Comparison of ENCODE assay signal across 1 cellular context in the genomic region with DNA sequence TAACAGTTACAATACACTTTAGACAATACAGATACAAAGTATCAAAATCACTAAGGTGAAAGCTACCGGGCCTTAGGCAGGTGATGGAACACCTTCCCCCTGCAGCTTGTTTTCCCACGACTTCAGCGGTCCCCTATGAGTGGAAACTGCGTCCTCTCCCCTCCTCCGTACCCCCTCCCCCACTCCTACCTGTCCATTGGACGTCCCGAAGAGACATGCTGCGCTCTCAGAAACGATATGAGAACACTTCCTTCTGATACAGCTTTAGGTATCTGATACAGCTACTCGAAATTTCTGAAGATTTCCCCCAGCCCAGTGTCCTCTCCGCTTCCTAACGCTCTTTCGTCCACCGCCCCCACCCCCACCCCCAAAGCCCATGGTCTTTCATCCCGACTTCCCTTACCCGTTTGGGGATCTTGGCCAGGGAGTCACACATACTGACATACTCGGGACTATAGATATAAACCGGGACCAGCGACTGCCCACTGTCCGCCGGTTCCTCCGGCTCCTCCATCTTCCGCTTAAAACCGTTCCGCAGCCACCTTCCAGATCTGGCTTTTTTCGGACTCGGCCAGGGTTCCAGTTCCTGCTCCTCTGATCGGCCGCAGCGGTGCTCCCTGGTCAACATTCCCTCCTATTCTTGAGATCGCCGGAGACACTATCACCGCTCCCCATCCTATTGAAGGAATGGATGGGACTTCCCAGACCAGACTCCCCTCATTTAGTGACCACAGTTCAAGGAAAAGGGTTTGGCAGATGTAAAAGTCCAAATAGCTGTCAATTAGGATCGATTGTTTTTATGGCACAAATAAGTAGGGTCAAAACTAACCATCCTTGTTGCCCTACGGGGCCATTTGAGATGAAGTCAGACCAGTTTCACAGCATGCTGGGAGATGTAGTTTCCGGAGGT.
TF ChIP-seq lines count a peak whose summit lies in the region.

A gene (minus strand): TSS at position 596 of the 910 bp plus-strand sequence. CDS start 82 bp downstream, at position 514.

TF ChIP-seq in HepG2, 621 proteins besides CTCF, POLR2A, EP300 and RAD21 (continued from another document and continues in another):
- TF ChIP-seq, protein P1, sequence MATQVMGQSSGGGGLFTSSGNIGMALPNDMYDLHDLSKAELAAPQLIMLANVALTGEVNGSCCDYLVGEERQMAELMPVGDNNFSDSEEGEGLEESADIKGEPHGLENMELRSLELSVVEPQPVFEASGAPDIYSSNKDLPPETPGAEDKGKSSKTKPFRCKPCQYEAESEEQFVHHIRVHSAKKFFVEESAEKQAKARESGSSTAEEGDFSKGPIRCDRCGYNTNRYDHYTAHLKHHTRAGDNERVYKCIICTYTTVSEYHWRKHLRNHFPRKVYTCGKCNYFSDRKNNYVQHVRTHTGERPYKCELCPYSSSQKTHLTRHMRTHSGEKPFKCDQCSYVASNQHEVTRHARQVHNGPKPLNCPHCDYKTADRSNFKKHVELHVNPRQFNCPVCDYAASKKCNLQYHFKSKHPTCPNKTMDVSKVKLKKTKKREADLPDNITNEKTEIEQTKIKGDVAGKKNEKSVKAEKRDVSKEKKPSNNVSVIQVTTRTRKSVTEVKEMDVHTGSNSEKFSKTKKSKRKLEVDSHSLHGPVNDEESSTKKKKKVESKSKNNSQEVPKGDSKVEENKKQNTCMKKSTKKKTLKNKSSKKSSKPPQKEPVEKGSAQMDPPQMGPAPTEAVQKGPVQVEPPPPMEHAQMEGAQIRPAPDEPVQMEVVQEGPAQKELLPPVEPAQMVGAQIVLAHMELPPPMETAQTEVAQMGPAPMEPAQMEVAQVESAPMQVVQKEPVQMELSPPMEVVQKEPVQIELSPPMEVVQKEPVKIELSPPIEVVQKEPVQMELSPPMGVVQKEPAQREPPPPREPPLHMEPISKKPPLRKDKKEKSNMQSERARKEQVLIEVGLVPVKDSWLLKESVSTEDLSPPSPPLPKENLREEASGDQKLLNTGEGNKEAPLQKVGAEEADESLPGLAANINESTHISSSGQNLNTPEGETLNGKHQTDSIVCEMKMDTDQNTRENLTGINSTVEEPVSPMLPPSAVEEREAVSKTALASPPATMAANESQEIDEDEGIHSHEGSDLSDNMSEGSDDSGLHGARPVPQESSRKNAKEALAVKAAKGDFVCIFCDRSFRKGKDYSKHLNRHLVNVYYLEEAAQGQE (IDR thresholded peaks at IDR 0.05; ENCODE audit: borderline replicate concordance in 1 of 2, low read depth in 1 of 2, low read length in 2 of 2): no peak
- no peak; the same call in 1 of the 2 replicates for TF ChIP-seq ZNF124 (CRISPR knock-in tag; IDR thresholded peaks at IDR 0.05)
- TF ChIP-seq CEBPB (IDR thresholded peaks at IDR 0.05; ENCODE audit: borderline replicate concordance, low read depth, low read length): no peak
- no peak for TF ChIP-seq ZKSCAN5 (CRISPR knock-in tag; IDR thresholded peaks at IDR 0.05)
- TF ChIP-seq, protein P2, sequence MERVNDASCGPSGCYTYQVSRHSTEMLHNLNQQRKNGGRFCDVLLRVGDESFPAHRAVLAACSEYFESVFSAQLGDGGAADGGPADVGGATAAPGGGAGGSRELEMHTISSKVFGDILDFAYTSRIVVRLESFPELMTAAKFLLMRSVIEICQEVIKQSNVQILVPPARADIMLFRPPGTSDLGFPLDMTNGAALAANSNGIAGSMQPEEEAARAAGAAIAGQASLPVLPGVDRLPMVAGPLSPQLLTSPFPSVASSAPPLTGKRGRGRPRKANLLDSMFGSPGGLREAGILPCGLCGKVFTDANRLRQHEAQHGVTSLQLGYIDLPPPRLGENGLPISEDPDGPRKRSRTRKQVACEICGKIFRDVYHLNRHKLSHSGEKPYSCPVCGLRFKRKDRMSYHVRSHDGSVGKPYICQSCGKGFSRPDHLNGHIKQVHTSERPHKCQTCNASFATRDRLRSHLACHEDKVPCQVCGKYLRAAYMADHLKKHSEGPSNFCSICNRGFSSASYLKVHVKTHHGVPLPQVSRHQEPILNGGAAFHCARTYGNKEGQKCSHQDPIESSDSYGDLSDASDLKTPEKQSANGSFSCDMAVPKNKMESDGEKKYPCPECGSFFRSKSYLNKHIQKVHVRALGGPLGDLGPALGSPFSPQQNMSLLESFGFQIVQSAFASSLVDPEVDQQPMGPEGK (CRISPR knock-in tag; IDR thresholded peaks at IDR 0.05): no peak
- peak; percentile 45 for TF ChIP-seq SUZ12 (IDR thresholded peaks at IDR 0.05; ENCODE audit: low read depth, low read length)
- TF ChIP-seq SP2 (CRISPR knock-in tag; IDR thresholded peaks at IDR 0.05): no peak
- no peak for TF ChIP-seq MTA1 (CRISPR knock-in tag; IDR thresholded peaks at IDR 0.05; ENCODE audit: borderline replicate concordance)
- peak; percentile 78 for TF ChIP-seq ZNF263 (CRISPR knock-in tag; IDR thresholded peaks at IDR 0.05)
- peak; percentile 70 for TF ChIP-seq ELF1 (CRISPR knock-in tag; IDR thresholded peaks at IDR 0.05)
- TF ChIP-seq TCF12 (IDR thresholded peaks at IDR 0.05): no peak
- TF ChIP-seq TCF12 (CRISPR knock-in tag; IDR thresholded peaks at IDR 0.05): no peak
- TF ChIP-seq, protein P3, sequence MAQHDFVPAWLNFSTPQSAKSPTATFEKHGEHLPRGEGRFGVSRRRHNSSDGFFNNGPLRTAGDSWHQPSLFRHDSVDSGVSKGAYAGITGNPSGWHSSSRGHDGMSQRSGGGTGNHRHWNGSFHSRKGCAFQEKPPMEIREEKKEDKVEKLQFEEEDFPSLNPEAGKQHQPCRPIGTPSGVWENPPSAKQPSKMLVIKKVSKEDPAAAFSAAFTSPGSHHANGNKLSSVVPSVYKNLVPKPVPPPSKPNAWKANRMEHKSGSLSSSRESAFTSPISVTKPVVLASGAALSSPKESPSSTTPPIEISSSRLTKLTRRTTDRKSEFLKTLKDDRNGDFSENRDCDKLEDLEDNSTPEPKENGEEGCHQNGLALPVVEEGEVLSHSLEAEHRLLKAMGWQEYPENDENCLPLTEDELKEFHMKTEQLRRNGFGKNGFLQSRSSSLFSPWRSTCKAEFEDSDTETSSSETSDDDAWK (CRISPR knock-in tag; IDR thresholded peaks at IDR 0.05): no peak
- peak; percentile 98 for TF ChIP-seq THAP11 (CRISPR knock-in tag; IDR thresholded peaks at IDR 0.05)
- no peak for TF ChIP-seq ARID2 (CRISPR knock-in tag; IDR thresholded peaks at IDR 0.05; ENCODE audit: borderline replicate concordance)
- TF ChIP-seq MIXL1 (CRISPR knock-in tag; IDR thresholded peaks at IDR 0.05): no peak
- no peak for TF ChIP-seq ZNF326 (CRISPR knock-in tag; IDR thresholded peaks at IDR 0.05; ENCODE audit: borderline replicate concordance)
- TF ChIP-seq ZNF431 (CRISPR knock-in tag; IDR thresholded peaks at IDR 0.05; ENCODE audit: borderline replicate concordance, low read depth): no peak
- no peak for TF ChIP-seq NFE2 (CRISPR knock-in tag; IDR thresholded peaks at IDR 0.05)
- no peak for TF ChIP-seq HDAC6 (IDR thresholded peaks at IDR 0.05; ENCODE audit: low read depth, low read length)
- TF ChIP-seq, protein P4, sequence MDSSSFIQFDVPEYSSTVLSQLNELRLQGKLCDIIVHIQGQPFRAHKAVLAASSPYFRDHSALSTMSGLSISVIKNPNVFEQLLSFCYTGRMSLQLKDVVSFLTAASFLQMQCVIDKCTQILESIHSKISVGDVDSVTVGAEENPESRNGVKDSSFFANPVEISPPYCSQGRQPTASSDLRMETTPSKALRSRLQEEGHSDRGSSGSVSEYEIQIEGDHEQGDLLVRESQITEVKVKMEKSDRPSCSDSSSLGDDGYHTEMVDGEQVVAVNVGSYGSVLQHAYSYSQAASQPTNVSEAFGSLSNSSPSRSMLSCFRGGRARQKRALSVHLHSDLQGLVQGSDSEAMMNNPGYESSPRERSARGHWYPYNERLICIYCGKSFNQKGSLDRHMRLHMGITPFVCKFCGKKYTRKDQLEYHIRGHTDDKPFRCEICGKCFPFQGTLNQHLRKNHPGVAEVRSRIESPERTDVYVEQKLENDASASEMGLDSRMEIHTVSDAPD (CRISPR knock-in tag; IDR thresholded peaks at IDR 0.05): no peak
- TF ChIP-seq RBM22 (optimal IDR thresholded peaks at IDR 0.05; ENCODE audit: low read length): no peak
- TF ChIP-seq, protein P5, sequence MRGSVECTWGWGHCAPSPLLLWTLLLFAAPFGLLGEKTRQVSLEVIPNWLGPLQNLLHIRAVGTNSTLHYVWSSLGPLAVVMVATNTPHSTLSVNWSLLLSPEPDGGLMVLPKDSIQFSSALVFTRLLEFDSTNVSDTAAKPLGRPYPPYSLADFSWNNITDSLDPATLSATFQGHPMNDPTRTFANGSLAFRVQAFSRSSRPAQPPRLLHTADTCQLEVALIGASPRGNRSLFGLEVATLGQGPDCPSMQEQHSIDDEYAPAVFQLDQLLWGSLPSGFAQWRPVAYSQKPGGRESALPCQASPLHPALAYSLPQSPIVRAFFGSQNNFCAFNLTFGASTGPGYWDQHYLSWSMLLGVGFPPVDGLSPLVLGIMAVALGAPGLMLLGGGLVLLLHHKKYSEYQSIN (CRISPR knock-in tag; IDR thresholded peaks at IDR 0.05; ENCODE audit: borderline replicate concordance): no peak
- TF ChIP-seq, protein P6, sequence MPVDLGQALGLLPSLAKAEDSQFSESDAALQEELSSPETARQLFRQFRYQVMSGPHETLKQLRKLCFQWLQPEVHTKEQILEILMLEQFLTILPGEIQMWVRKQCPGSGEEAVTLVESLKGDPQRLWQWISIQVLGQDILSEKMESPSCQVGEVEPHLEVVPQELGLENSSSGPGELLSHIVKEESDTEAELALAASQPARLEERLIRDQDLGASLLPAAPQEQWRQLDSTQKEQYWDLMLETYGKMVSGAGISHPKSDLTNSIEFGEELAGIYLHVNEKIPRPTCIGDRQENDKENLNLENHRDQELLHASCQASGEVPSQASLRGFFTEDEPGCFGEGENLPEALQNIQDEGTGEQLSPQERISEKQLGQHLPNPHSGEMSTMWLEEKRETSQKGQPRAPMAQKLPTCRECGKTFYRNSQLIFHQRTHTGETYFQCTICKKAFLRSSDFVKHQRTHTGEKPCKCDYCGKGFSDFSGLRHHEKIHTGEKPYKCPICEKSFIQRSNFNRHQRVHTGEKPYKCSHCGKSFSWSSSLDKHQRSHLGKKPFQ (CRISPR knock-in tag; IDR thresholded peaks at IDR 0.05; ENCODE audit: insufficient replicate concordance): no peak
- no peak for TF ChIP-seq HNRNPUL1 (IDR thresholded peaks at IDR 0.05; ENCODE audit: low read depth, low read length)
- TF ChIP-seq, protein P7, sequence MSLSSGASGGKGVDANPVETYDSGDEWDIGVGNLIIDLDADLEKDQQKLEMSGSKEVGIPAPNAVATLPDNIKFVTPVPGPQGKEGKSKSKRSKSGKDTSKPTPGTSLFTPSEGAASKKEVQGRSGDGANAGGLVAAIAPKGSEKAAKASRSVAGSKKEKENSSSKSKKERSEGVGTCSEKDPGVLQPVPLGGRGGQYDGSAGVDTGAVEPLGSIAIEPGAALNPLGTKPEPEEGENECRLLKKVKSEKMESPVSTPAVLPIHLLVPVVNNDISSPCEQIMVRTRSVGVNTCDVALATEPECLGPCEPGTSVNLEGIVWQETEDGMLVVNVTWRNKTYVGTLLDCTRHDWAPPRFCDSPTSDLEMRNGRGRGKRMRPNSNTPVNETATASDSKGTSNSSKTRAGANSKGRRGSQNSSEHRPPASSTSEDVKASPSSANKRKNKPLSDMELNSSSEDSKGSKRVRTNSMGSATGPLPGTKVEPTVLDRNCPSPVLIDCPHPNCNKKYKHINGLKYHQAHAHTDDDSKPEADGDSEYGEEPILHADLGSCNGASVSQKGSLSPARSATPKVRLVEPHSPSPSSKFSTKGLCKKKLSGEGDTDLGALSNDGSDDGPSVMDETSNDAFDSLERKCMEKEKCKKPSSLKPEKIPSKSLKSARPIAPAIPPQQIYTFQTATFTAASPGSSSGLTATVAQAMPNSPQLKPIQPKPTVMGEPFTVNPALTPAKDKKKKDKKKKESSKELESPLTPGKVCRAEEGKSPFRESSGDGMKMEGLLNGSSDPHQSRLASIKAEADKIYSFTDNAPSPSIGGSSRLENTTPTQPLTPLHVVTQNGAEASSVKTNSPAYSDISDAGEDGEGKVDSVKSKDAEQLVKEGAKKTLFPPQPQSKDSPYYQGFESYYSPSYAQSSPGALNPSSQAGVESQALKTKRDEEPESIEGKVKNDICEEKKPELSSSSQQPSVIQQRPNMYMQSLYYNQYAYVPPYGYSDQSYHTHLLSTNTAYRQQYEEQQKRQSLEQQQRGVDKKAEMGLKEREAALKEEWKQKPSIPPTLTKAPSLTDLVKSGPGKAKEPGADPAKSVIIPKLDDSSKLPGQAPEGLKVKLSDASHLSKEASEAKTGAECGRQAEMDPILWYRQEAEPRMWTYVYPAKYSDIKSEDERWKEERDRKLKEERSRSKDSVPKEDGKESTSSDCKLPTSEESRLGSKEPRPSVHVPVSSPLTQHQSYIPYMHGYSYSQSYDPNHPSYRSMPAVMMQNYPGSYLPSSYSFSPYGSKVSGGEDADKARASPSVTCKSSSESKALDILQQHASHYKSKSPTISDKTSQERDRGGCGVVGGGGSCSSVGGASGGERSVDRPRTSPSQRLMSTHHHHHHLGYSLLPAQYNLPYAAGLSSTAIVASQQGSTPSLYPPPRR (CRISPR knock-in tag; IDR thresholded peaks at IDR 0.05; ENCODE audit: borderline replicate concordance): no peak
- no peak for TF ChIP-seq ZNF468 (CRISPR knock-in tag; IDR thresholded peaks at IDR 0.05)
- TF ChIP-seq KAT8 (CRISPR knock-in tag; IDR thresholded peaks at IDR 0.05): peak; percentile 79; the same call in 1 of the 2 replicates
- TF ChIP-seq, protein P8, sequence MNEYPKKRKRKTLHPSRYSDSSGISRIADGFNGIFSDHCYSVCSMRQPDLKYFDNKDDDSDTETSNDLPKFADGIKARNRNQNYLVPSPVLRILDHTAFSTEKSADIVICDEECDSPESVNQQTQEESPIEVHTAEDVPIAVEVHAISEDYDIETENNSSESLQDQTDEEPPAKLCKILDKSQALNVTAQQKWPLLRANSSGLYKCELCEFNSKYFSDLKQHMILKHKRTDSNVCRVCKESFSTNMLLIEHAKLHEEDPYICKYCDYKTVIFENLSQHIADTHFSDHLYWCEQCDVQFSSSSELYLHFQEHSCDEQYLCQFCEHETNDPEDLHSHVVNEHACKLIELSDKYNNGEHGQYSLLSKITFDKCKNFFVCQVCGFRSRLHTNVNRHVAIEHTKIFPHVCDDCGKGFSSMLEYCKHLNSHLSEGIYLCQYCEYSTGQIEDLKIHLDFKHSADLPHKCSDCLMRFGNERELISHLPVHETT (CRISPR knock-in tag; conservative IDR thresholded peaks at IDR 0.05): no peak
- TF ChIP-seq ZNF101 (CRISPR knock-in tag; IDR thresholded peaks at IDR 0.05; ENCODE audit: borderline replicate concordance, low read depth): no peak
